Comparison of ENCODE assay signal across 15 cellular contexts in genomic region chr22:23256138-23256932, GRCh38.
A peak's percentile ranks its signal among the peaks of the same experiment; 100 is the strongest.
DNase-seq lines count a peak whose midpoint lies in the region; ATAC-seq, FAIRE-seq and TF ChIP-seq lines count a peak whose summit lies in the region.
"Had no signal": no experiment of that assay in that cellular context is flagged by ENCODE, and none has a peak within 500 bp of the region (broad histone marks: within the 10 kb centered on the region; RNA-seq: fewer than 3 reads in every experiment).

No MANE protein-coding gene starts in this region.

- FAIRE-seq in kidney (lab: Jason Lieb, UNC): no peak

- ATAC-seq in HG03139 (IDR thresholded peaks at IDR 0.05; ENCODE audit: unreplicated experiment): no peak
- ATAC-seq: HCT116 had no signal

- H3K4me3 Mint-ChIP-seq in CD4-positive, alpha-beta memory T cell: peak overlapping the region in 1 of 8 donors; percentile 29
- H3K4me3 Mint-ChIP-seq in activated T-helper 1 cell treated with anti-CD3 and anti-CD28 coated beads, Interleukin-12 subunit alpha, Interleukin-12 subunit beta, Interleukin-2, Interleukin-4 antibody, amounts not matched to agents 30 ng/mL and 10 ng/mL and 1 ng/mL, durations not matched to agents 14 hours and 24 hours and 36 hours: no peak overlapping the region
- H3K4me3 Mint-ChIP-seq: mesothelial cell of epicardium; T-helper 1 cell treated with Interleukin-12 subunit alpha and Interleukin-12 subunit beta and Interleukin-4 antibody, amounts not matched to agents 30 μg/mL and 1 μg/mL, for 36 hours had no signal

- CTCF ChIA-PET in CD4-positive, alpha-beta memory T cell (lab: Charles Lee; ENCODE audit: partially characterized antibody): no interaction called here

- H3K9me3 Mint-ChIP-seq in CD4-positive, alpha-beta memory T cell: peaks cover 0 to 3% (median 0%) of the 10 kb centered on the region in 8 donors
- H3K9me3 Mint-ChIP-seq in activated T-helper 1 cell treated with anti-CD3 and anti-CD28 coated beads, Interleukin-12 subunit alpha, Interleukin-12 subunit beta, Interleukin-2, Interleukin-4 antibody, amounts not matched to agents 30 ng/mL and 10 ng/mL and 1 ng/mL, durations not matched to agents 14 hours and 24 hours and 36 hours: no peaks in the 10 kb centered on the region
- H3K9me3 Mint-ChIP-seq: mesothelial cell of epicardium; T-helper 1 cell treated with Interleukin-12 subunit alpha and Interleukin-12 subunit beta and Interleukin-4 antibody, amounts not matched to agents 30 μg/mL and 1 μg/mL, for 36 hours had no signal

- no peak for DNase-seq in CD4-positive, alpha-beta memory T cell
- no peak for DNase-seq in activated T-helper 1 cell treated with anti-CD3 and anti-CD28 coated beads, Interleukin-12 subunit alpha, Interleukin-12 subunit beta, Interleukin-2, Interleukin-4 antibody, amounts not matched to agents 30 ng/mL and 10 ng/mL and 1 ng/mL, durations not matched to agents 14 hours and 24 hours and 36 hours (ENCODE audit: low spot score)
- DNase-seq in kidney (no peak), NCI-H128 (lab: John Stamatoyannopoulos, UW; ENCODE audit: unreplicated experiment) (no peak), NCI-H1694 treated with DMSO at 0.1 percent for 48 hours (lab: John Stamatoyannopoulos, UW) (no peak), NCI-H524 treated with DMSO at 0.1 percent for 48 hours (lab: John Stamatoyannopoulos, UW) (no peak)
- DNase-seq: activated CD8-positive, alpha-beta memory T cell treated with anti-CD3 and anti-CD28 coated beads for 24 hours; activated naive CD4-positive, alpha-beta T cell treated with anti-CD3 and anti-CD28 coated beads, Interleukin-2, amount 50 U/mL, for 16 hours; effector CD8-positive, alpha-beta T cell; NCI-H2029 had no signal

- H3K9ac ChIP-seq in kidney (ENCODE audit: low read length in 2 of 2): peak overlapping the region in 1 of 2 donors; percentile 65

- intact Hi-C loops in CD4-positive, alpha-beta memory T cell (cut with micrococcal nuclease): no loop called here
- intact Hi-C loops in activated T-helper 1 cell treated with anti-CD3 and anti-CD28 coated beads, Interleukin-12 subunit alpha, Interleukin-12 subunit beta, Interleukin-2, Interleukin-4 antibody, amounts not matched to agents 30 ng/mL and 10 ng/mL and 1 ng/mL, durations not matched to agents 14 hours and 24 hours and 36 hours (cut with micrococcal nuclease): no loop called here
- intact Hi-C loops in kidney (cut with DNase I): no loop called here

- H3K27ac ChIP-seq in CD4-positive, alpha-beta memory T cell (ENCODE audit: low read depth, low read length): no peak overlapping the region
- H3K27ac ChIP-seq in kidney (ENCODE audit: low read depth in 2 of 2, low read length in 2 of 2): peak overlapping the region; percentile 84 to 89
- H3K27ac ChIP-seq in skin epidermis: peak overlapping the region in 15 of 21 experiments; percentile 9 to 82 (median 63)

- peaks cover 35% of the 10 kb centered on the region for H3K36me3 ChIP-seq in CD4-positive, alpha-beta memory T cell (ENCODE audit: insufficient read depth, low read length)
- H3K36me3 ChIP-seq in kidney (ENCODE audit: control insufficient read depth in 1 of 2, insufficient read depth in 2 of 2, low read length in 2 of 2): peaks cover 9 to 14% of the 10 kb centered on the region in 2 donors

- peaks cover 9 to 57% of the 10 kb centered on the region in 2 donors for H3K36me3 Mint-ChIP-seq in CD4-positive, alpha-beta memory T cell
- H3K36me3 Mint-ChIP-seq in activated T-helper 1 cell treated with anti-CD3 and anti-CD28 coated beads, Interleukin-12 subunit alpha, Interleukin-12 subunit beta, Interleukin-2, Interleukin-4 antibody, amounts not matched to agents 30 ng/mL and 10 ng/mL and 1 ng/mL, durations not matched to agents 14 hours and 24 hours and 36 hours (ENCODE audit: low read depth): peaks cover 13% of the 10 kb centered on the region

- H3K27me3 ChIP-seq in CD4-positive, alpha-beta memory T cell (ENCODE audit: insufficient read depth, low read length): no peaks in the 10 kb centered on the region

- no peaks in the 10 kb centered on the region for H3K9me3 ChIP-seq in CD4-positive, alpha-beta memory T cell (ENCODE audit: control insufficient read depth in 1 of 2, low read length in 2 of 2)
- no peaks in the 10 kb centered on the region for H3K9me3 ChIP-seq in kidney (ENCODE audit: control insufficient read depth in 1 of 2, low read length in 2 of 2)

- H3K27me3 Mint-ChIP-seq in CD4-positive, alpha-beta memory T cell: no peaks in the 10 kb centered on the region
- no peaks in the 10 kb centered on the region for H3K27me3 Mint-ChIP-seq in activated T-helper 1 cell treated with anti-CD3 and anti-CD28 coated beads, Interleukin-12 subunit alpha, Interleukin-12 subunit beta, Interleukin-2, Interleukin-4 antibody, amounts not matched to agents 30 ng/mL and 10 ng/mL and 1 ng/mL, durations not matched to agents 14 hours and 24 hours and 36 hours (ENCODE audit: insufficient read depth)

- peaks cover 5 to 35% (median 18%) of the 10 kb centered on the region in 4 donors for H3K4me1 Mint-ChIP-seq in CD4-positive, alpha-beta memory T cell
- H3K4me1 Mint-ChIP-seq in activated T-helper 1 cell treated with anti-CD3 and anti-CD28 coated beads, Interleukin-12 subunit alpha, Interleukin-12 subunit beta, Interleukin-2, Interleukin-4 antibody, amounts not matched to agents 30 ng/mL and 10 ng/mL and 1 ng/mL, durations not matched to agents 14 hours and 24 hours and 36 hours (ENCODE audit: low read depth): peaks cover 14% of the 10 kb centered on the region
- H3K4me1 Mint-ChIP-seq: mesothelial cell of epicardium had no signal

- peak overlapping the region; percentile 31 to 72 (median 49) for H3K27ac Mint-ChIP-seq in CD4-positive, alpha-beta memory T cell
- H3K27ac Mint-ChIP-seq in activated T-helper 1 cell treated with anti-CD3 and anti-CD28 coated beads, Interleukin-12 subunit alpha, Interleukin-12 subunit beta, Interleukin-2, Interleukin-4 antibody, amounts not matched to agents 30 ng/mL and 10 ng/mL and 1 ng/mL, durations not matched to agents 14 hours and 24 hours and 36 hours: peak overlapping the region; percentile 65
- H3K27ac Mint-ChIP-seq: mesothelial cell of epicardium; T-helper 1 cell treated with Interleukin-12 subunit alpha and Interleukin-12 subunit beta and Interleukin-4 antibody, amounts not matched to agents 30 μg/mL and 1 μg/mL, for 36 hours had no signal

- peaks cover 7% of the 10 kb centered on the region for H3K4me1 ChIP-seq in CD4-positive, alpha-beta memory T cell (ENCODE audit: insufficient read depth, low read length)
- H3K4me1 ChIP-seq in kidney (ENCODE audit: control insufficient read depth in 1 of 2, insufficient read depth in 1 of 2, low read depth in 1 of 2, low read length in 2 of 2): peaks cover 24 to 33% of the 10 kb centered on the region in 2 donors

- H3K4me3 ChIP-seq in CD4-positive, alpha-beta memory T cell (ENCODE audit: low read length in 2 of 2): no peak overlapping the region
- H3K4me3 ChIP-seq in kidney (ENCODE audit: low read length in 2 of 2) (no peak overlapping the region), skin epidermis (no peak overlapping the region)

- POLR2A ChIA-PET in CD4-positive, alpha-beta memory T cell (lab: Charles Lee; ENCODE audit: partially characterized antibody): no interaction called here

- no peak for TF ChIP-seq CTCF in kidney (IDR thresholded peaks at IDR 0.05; ENCODE audit: borderline replicate concordance, extremely low read depth, insufficient read depth)
